ENCODE assay signal across 11 cellular contexts in the genomic region with DNA sequence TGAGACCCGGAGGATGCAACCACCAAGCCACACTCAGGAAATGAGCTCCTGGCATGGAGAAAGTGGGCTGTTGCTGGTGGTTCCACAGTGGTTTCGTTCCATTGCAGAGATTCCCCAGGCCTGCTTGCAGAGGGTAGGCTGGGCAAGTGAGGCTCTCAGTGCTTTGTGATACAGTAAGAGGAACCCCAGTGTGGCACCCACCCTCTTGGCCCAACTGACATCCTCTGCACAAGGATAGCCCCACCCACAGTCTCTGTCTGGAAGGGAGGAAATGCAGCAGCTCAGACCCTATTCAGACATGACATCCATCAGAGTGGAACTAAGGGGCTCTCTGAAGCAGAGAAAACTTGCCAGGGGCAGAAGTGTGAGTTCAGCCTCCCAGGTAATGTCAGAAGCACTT.
"Had no signal": no experiment of that assay in that cellular context is flagged by ENCODE, and none has a peak within 500 bp of the region (broad histone marks: within the 10 kb centered on the region; RNA-seq: fewer than 3 reads in every experiment).

No MANE protein-coding gene starts in this region.

- H3K4me1 ChIP-seq: prostate gland, right lobe of liver, uterus had no signal

- H3K27me3 ChIP-seq: right lobe of liver, uterus had no signal

- H3K36me3 ChIP-seq: prostate gland, right lobe of liver, uterus had no signal

- ATAC-seq: activated T-cell treated with anti-CD3 and anti-CD28 coated beads, Interleukin-2, amount 50 U/mL, for 4 hours; right lobe of liver had no signal

- H3K4me3 ChIP-seq: prostate gland, right lobe of liver, uterus had no signal

- H3K27ac ChIP-seq: prostate gland, right lobe of liver, uterus had no signal

- H3K9me3 ChIP-seq: prostate gland, right lobe of liver, uterus had no signal

- DNase-seq: activated CD4-positive, alpha-beta T cell treated with anti-CD3 and anti-CD28 coated beads, Interleukin-2, amount 50 U/mL, for 4 hours; activated CD4-positive, CD25-positive, alpha-beta regulatory T cell treated with anti-CD3 and anti-CD28 coated beads, Interleukin-2, amount 50 U/mL, for 72 hours; activated effector memory CD4-positive, alpha-beta T cell treated with anti-CD3 and anti-CD28 coated beads, Interleukin-2, amount 50 U/mL, for 16 hours; activated T-cell treated with anti-CD3 and anti-CD28 coated beads, Interleukin-2, amount 50 U/mL, for 4 hours; amniotic stem cell; foreskin fibroblast; kidney glomerular epithelial cell; occipital lobe; right lobe of liver; uterus had no signal
